1 cellular context compared by ENCODE assay signal in the genomic region with DNA sequence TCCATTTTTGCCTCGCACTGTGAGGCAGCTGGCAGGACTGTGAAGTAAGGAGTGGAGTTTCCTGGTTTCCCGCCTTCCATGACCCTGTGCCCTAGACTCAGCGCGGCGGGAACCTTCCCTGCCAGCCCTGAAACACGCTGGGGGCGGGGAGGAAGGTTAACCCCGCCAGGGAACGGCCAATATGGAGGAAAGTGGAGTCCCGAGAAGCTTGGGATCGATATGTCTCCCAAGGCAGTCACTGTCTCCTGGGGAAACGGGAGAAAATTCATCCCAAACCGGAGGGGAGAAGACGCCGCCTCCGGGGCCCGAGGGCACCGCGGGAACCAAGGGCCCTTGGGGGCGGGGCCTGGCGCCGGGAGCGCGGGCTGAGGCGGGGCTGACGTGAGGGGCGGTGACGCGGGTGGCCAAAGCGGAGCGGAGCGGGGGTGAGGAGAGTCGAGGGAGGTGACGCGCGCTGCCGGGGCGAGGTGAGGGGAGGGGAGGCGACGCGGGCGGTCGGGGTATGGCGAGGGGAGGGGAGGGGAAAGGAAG.
TF ChIP-seq lines count a peak whose summit lies in the region.

Gene HMCES, plus strand, starts transcription at position 432 of the 531 bp plus-strand sequence. CDS start 863 bp downstream, outside the sequence.

TF ChIP-seq in K562, 482 proteins besides CTCF, POLR2A, EP300 and RAD21 (continued from another document and continues in another):
- TF ChIP-seq, protein P1, sequence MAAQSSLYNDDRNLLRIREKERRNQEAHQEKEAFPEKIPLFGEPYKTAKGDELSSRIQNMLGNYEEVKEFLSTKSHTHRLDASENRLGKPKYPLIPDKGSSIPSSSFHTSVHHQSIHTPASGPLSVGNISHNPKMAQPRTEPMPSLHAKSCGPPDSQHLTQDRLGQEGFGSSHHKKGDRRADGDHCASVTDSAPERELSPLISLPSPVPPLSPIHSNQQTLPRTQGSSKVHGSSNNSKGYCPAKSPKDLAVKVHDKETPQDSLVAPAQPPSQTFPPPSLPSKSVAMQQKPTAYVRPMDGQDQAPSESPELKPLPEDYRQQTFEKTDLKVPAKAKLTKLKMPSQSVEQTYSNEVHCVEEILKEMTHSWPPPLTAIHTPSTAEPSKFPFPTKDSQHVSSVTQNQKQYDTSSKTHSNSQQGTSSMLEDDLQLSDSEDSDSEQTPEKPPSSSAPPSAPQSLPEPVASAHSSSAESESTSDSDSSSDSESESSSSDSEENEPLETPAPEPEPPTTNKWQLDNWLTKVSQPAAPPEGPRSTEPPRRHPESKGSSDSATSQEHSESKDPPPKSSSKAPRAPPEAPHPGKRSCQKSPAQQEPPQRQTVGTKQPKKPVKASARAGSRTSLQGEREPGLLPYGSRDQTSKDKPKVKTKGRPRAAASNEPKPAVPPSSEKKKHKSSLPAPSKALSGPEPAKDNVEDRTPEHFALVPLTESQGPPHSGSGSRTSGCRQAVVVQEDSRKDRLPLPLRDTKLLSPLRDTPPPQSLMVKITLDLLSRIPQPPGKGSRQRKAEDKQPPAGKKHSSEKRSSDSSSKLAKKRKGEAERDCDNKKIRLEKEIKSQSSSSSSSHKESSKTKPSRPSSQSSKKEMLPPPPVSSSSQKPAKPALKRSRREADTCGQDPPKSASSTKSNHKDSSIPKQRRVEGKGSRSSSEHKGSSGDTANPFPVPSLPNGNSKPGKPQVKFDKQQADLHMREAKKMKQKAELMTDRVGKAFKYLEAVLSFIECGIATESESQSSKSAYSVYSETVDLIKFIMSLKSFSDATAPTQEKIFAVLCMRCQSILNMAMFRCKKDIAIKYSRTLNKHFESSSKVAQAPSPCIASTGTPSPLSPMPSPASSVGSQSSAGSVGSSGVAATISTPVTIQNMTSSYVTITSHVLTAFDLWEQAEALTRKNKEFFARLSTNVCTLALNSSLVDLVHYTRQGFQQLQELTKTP (IDR thresholded peaks at IDR 0.05; ENCODE audit: low read depth in 1 of 2, partially characterized antibody in 2 of 2), result no peak
- TF ChIP-seq, protein P2, sequence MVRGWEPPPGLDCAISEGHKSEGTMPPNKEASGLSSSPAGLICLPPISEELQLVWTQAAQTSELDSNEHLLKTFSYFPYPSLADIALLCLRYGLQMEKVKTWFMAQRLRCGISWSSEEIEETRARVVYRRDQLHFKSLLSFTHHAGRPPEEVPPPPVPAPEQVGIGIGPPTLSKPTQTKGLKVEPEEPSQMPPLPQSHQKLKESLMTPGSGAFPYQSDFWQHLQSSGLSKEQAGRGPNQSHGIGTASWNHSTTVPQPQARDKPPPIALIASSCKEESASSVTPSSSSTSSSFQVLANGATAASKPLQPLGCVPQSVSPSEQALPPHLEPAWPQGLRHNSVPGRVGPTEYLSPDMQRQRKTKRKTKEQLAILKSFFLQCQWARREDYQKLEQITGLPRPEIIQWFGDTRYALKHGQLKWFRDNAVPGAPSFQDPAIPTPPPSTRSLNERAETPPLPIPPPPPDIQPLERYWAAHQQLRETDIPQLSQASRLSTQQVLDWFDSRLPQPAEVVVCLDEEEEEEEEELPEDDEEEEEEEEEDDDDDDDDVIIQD (CRISPR knock-in tag; IDR thresholded peaks at IDR 0.05), result no peak
- TF ChIP-seq, protein P3, sequence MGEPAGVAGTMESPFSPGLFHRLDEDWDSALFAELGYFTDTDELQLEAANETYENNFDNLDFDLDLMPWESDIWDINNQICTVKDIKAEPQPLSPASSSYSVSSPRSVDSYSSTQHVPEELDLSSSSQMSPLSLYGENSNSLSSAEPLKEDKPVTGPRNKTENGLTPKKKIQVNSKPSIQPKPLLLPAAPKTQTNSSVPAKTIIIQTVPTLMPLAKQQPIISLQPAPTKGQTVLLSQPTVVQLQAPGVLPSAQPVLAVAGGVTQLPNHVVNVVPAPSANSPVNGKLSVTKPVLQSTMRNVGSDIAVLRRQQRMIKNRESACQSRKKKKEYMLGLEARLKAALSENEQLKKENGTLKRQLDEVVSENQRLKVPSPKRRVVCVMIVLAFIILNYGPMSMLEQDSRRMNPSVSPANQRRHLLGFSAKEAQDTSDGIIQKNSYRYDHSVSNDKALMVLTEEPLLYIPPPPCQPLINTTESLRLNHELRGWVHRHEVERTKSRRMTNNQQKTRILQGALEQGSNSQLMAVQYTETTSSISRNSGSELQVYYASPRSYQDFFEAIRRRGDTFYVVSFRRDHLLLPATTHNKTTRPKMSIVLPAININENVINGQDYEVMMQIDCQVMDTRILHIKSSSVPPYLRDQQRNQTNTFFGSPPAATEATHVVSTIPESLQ (CRISPR knock-in tag; IDR thresholded peaks at IDR 0.05), result no peak
- no peak for TF ChIP-seq CEBPZ (IDR thresholded peaks at IDR 0.05; ENCODE audit: borderline replicate concordance, low read depth, low read length)
- TF ChIP-seq ZNF79 (CRISPR knock-in tag; IDR thresholded peaks at IDR 0.05; ENCODE audit: low read depth), result no peak
- TF ChIP-seq HDAC2 (IDR thresholded peaks at IDR 0.05), result no peak
- TF ChIP-seq ZBTB34 (CRISPR knock-in tag; IDR thresholded peaks at IDR 0.05), result no peak
- TF ChIP-seq EHMT2 (IDR thresholded peaks at IDR 0.05), result no peak
- TF ChIP-seq, protein P4, sequence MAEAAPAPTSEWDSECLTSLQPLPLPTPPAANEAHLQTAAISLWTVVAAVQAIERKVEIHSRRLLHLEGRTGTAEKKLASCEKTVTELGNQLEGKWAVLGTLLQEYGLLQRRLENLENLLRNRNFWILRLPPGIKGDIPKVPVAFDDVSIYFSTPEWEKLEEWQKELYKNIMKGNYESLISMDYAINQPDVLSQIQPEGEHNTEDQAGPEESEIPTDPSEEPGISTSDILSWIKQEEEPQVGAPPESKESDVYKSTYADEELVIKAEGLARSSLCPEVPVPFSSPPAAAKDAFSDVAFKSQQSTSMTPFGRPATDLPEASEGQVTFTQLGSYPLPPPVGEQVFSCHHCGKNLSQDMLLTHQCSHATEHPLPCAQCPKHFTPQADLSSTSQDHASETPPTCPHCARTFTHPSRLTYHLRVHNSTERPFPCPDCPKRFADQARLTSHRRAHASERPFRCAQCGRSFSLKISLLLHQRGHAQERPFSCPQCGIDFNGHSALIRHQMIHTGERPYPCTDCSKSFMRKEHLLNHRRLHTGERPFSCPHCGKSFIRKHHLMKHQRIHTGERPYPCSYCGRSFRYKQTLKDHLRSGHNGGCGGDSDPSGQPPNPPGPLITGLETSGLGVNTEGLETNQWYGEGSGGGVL (CRISPR knock-in tag; IDR thresholded peaks at IDR 0.05), result no peak
- TF ChIP-seq, protein P5, sequence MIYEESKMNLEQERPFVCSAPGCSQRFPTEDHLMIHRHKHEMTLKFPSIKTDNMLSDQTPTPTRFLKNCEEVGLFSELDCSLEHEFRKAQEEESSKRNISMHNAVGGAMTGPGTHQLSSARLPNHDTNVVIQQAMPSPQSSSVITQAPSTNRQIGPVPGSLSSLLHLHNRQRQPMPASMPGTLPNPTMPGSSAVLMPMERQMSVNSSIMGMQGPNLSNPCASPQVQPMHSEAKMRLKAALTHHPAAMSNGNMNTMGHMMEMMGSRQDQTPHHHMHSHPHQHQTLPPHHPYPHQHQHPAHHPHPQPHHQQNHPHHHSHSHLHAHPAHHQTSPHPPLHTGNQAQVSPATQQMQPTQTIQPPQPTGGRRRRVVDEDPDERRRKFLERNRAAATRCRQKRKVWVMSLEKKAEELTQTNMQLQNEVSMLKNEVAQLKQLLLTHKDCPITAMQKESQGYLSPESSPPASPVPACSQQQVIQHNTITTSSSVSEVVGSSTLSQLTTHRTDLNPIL (CRISPR knock-in tag; IDR thresholded peaks at IDR 0.05), result no peak
- no peak for TF ChIP-seq ZBTB17 (CRISPR knock-in tag; IDR thresholded peaks at IDR 0.05)
- no peak for TF ChIP-seq ELF1 (tag; IDR thresholded peaks at IDR 0.05)
- no peak for TF ChIP-seq ASH1L (IDR thresholded peaks at IDR 0.05; ENCODE audit: borderline replicate concordance, low read depth, partially characterized antibody)
- peak; percentile 2; the same call in 1 of the 2 replicates for TF ChIP-seq ZNF24 (IDR thresholded peaks at IDR 0.05)
- TF ChIP-seq ZBTB43 (CRISPR knock-in tag; IDR thresholded peaks at IDR 0.05), result no peak
- no peak for TF ChIP-seq NONO (IDR thresholded peaks at IDR 0.05; ENCODE audit: low read depth in 2 of 2, low read length in 1 of 2)
- TF ChIP-seq, protein P6, sequence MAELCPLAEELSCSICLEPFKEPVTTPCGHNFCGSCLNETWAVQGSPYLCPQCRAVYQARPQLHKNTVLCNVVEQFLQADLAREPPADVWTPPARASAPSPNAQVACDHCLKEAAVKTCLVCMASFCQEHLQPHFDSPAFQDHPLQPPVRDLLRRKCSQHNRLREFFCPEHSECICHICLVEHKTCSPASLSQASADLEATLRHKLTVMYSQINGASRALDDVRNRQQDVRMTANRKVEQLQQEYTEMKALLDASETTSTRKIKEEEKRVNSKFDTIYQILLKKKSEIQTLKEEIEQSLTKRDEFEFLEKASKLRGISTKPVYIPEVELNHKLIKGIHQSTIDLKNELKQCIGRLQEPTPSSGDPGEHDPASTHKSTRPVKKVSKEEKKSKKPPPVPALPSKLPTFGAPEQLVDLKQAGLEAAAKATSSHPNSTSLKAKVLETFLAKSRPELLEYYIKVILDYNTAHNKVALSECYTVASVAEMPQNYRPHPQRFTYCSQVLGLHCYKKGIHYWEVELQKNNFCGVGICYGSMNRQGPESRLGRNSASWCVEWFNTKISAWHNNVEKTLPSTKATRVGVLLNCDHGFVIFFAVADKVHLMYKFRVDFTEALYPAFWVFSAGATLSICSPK (IDR thresholded peaks at IDR 0.05; ENCODE audit: borderline replicate concordance), result no peak
- TF ChIP-seq ZNF707 (CRISPR knock-in tag; conservative IDR thresholded peaks at IDR 0.05), result no peak
- TF ChIP-seq ELK3 (CRISPR knock-in tag; IDR thresholded peaks at IDR 0.05), result no peak
- TF ChIP-seq SP2 (IDR thresholded peaks at IDR 0.05; ENCODE audit: extremely low read depth, low read depth, low read length, poor library complexity, severe bottlenecking), result no peak
- TF ChIP-seq KHSRP (IDR thresholded peaks at IDR 0.05), result no peak
- no peak for TF ChIP-seq ZNF124 (CRISPR knock-in tag; IDR thresholded peaks at IDR 0.05)
- no peak for TF ChIP-seq RUNX1 (IDR thresholded peaks at IDR 0.05; ENCODE audit: low read depth)
- no peak for TF ChIP-seq ARHGAP35 (IDR thresholded peaks at IDR 0.05; ENCODE audit: partially characterized antibody)
- TF ChIP-seq HNRNPL (IDR thresholded peaks at IDR 0.05; ENCODE audit: low read depth, low read length), result no peak
- peak; percentile 75 for TF ChIP-seq RBFOX2 (IDR thresholded peaks at IDR 0.05; ENCODE audit: low read depth, low read length)
- TF ChIP-seq NR2C2 (CRISPR knock-in tag; IDR thresholded peaks at IDR 0.05), result no peak
- no peak for TF ChIP-seq NR2C2 (tag; IDR thresholded peaks at IDR 0.05)
- no peak for TF ChIP-seq ATF4 (CRISPR knock-in tag; IDR thresholded peaks at IDR 0.05)
- peak; percentile 29 for TF ChIP-seq TAF1 (IDR thresholded peaks at IDR 0.05; ENCODE audit: control insufficient read depth, extremely low read depth, insufficient read depth, low read length, severe bottlenecking)
